In genomic region chr2:149767516-149767974, GRCh38 we compare ENCODE assay signal across 12 cellular contexts.
DNase-seq lines count a peak whose midpoint lies in the region; ATAC-seq and TF ChIP-seq lines count a peak whose summit lies in the region.
"Had no signal": no experiment of that assay in that cellular context is flagged by ENCODE, and none has a peak within 500 bp of the region (broad histone marks: within the 10 kb centered on the region; RNA-seq: fewer than 3 reads in every experiment).

No MANE protein-coding gene starts in this region.

- no peak overlapping the region for H3K27ac Mint-ChIP-seq in endothelial cell (ENCODE audit: unreplicated experiment)
- no peak overlapping the region for H3K27ac Mint-ChIP-seq in effector memory CD8-positive, alpha-beta T cell
- H3K27ac Mint-ChIP-seq: activated T-helper 1 cell treated with anti-CD3 and anti-CD28 coated beads, Interleukin-12 subunit alpha, Interleukin-12 subunit beta, Interleukin-2, Interleukin-4 antibody, amounts not matched to agents 30 ng/mL and 10 ng/mL and 1 ng/mL, durations not matched to agents 14 hours and 24 hours and 36 hours; progenitor cell of endocrine pancreas; WTC11 had no signal

- no peaks in the 10 kb centered on the region for H3K9me3 Mint-ChIP-seq in endothelial cell (ENCODE audit: unreplicated experiment)
- H3K9me3 Mint-ChIP-seq in effector memory CD8-positive, alpha-beta T cell: peaks cover 0 to 2% of the 10 kb centered on the region in 2 donors
- H3K9me3 Mint-ChIP-seq: activated T-helper 1 cell treated with anti-CD3 and anti-CD28 coated beads, Interleukin-12 subunit alpha, Interleukin-12 subunit beta, Interleukin-2, Interleukin-4 antibody, amounts not matched to agents 30 ng/mL and 10 ng/mL and 1 ng/mL, durations not matched to agents 14 hours and 24 hours and 36 hours had no signal

- no peak for TF ChIP-seq CTCF in omental fat pad (IDR thresholded peaks at IDR 0.05)
- TF ChIP-seq CTCF in endothelial cell (IDR thresholded peaks at IDR 0.05; ENCODE audit: unreplicated experiment): no peak

- peak overlapping the region; percentile 30 for H3K27ac ChIP-seq in epithelial cell of prostate
- H3K27ac ChIP-seq: coronary artery had no signal

- DNase-seq in DMS 273 (lab: John Stamatoyannopoulos, UW; ENCODE audit: unreplicated experiment) (peak; percentile 67), NCI-H2227 (lab: John Stamatoyannopoulos, UW; ENCODE audit: unreplicated experiment) (peak; percentile 42), epithelial cell of prostate (ENCODE audit: low read depth, low spot score) (no peak), omental fat pad (ENCODE audit: low spot score) (no peak), NCI-H345 treated with DMSO at 0.1 percent for 48 hours (lab: John Stamatoyannopoulos, UW; ENCODE audit: unreplicated experiment) (no peak), endothelial cell (ENCODE audit: low spot score) (no peak), islet precursor cell (no peak)
- no peak for DNase-seq in effector memory CD8-positive, alpha-beta T cell

- no peaks in the 10 kb centered on the region for H3K4me1 Mint-ChIP-seq in endothelial cell (ENCODE audit: unreplicated experiment)
- no peaks in the 10 kb centered on the region for H3K4me1 Mint-ChIP-seq in effector memory CD8-positive, alpha-beta T cell (ENCODE audit: low read depth in 2 of 2)
- H3K4me1 Mint-ChIP-seq: WTC11 had no signal

- H3K4me3 Mint-ChIP-seq in endothelial cell (ENCODE audit: unreplicated experiment): no peak overlapping the region
- H3K4me3 Mint-ChIP-seq in effector memory CD8-positive, alpha-beta T cell: no peak overlapping the region
- H3K4me3 Mint-ChIP-seq: activated T-helper 1 cell treated with anti-CD3 and anti-CD28 coated beads, Interleukin-12 subunit alpha, Interleukin-12 subunit beta, Interleukin-2, Interleukin-4 antibody, amounts not matched to agents 30 ng/mL and 10 ng/mL and 1 ng/mL, durations not matched to agents 14 hours and 24 hours and 36 hours; WTC11 had no signal

- no peaks in the 10 kb centered on the region for H3K27me3 Mint-ChIP-seq in endothelial cell (ENCODE audit: unreplicated experiment)
- H3K27me3 Mint-ChIP-seq in effector memory CD8-positive, alpha-beta T cell: no peaks in the 10 kb centered on the region
- H3K27me3 Mint-ChIP-seq: progenitor cell of endocrine pancreas had no signal

- no peaks in the 10 kb centered on the region for H3K36me3 Mint-ChIP-seq in endothelial cell (ENCODE audit: low read depth, unreplicated experiment)
- H3K36me3 Mint-ChIP-seq in effector memory CD8-positive, alpha-beta T cell (ENCODE audit: insufficient read depth): no peaks in the 10 kb centered on the region
- H3K36me3 Mint-ChIP-seq: WTC11 had no signal

- peak; percentile 65 for ATAC-seq in omental fat pad (ENCODE audit: low FRiP score)
- ATAC-seq in effector memory CD8-positive, alpha-beta T cell (replicated peaks): no peak
- ATAC-seq: WTC11 had no signal

Comparison
In these comparisons a context has a peak if more than half of its experiments do, and no peak if none do; other contexts are left out.
1. DNase-seq: peak in DMS 273 (single experiment) and NCI-H2227 (single experiment); none in epithelial cell of prostate (single experiment), omental fat pad (single experiment), NCI-H345 treated with DMSO at 0.1 percent for 48 hours (single experiment), endothelial cell (single experiment), effector memory CD8-positive, alpha-beta T cell (0 of 3) and islet precursor cell (single experiment).